ENCODE assay signal across 8 cellular contexts in the genomic region with DNA sequence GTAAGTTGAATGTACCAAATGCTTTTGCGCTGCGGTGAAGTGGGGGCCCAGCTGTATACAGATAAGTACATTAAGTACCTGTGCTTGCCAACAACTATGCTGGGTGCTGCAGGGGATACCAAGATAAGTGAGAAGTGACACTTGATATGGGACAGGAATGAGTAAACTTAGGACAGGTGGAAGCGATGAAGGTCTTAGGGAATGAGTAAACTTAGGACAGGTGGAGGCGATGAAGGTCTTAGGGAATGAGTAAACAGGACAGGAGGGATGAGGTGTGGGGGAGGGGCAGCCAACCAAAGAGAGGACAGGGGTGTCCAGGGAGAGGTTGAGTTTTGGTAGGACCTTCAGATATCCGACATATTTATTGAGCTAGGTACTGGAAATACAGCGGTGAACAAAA. TPM values are rescaled to one million over a fixed set of nuclear protein-coding genes. Genes with fewer than 3 reads are reported as not detected.
DNase-seq lines count a peak whose midpoint lies in the region; ATAC-seq and TF ChIP-seq lines count a peak whose summit lies in the region.

No MANE protein-coding gene starts in this region.

- no peak for TF ChIP-seq CTCF in CD8-positive, alpha-beta T cell (IDR thresholded peaks at IDR 0.05)
- TF ChIP-seq CTCF in LNCaP clone FGC (IDR thresholded peaks at IDR 0.05; ENCODE audit: control insufficient read depth, extremely low read depth, insufficient read depth) (no peak), neural progenitor cell (IDR thresholded peaks at IDR 0.05) (no peak)

- intact Hi-C loops in CD8-positive, alpha-beta T cell (cut with DNase I, micrococcal nuclease) = loop anchor here (2.0 to 10.0 kb wide), 7 partner anchors 54 to 1746 kb away; a partner anchor contains a TSS

- ATAC-seq in CD8-positive, alpha-beta T cell = no peak
- ATAC-seq in effector memory CD8-positive, alpha-beta T cell (replicated peaks) = no peak
- ATAC-seq in GM19324 (IDR thresholded peaks at IDR 0.05; ENCODE audit: low FRiP score, unreplicated experiment) = no peak
- ATAC-seq in GM18868 (IDR thresholded peaks at IDR 0.05; ENCODE audit: unreplicated experiment) = no peak
- no peak for ATAC-seq in HG02885 (IDR thresholded peaks at IDR 0.05; ENCODE audit: poor library complexity, unreplicated experiment)

- no peak for DNase-seq in CD8-positive, alpha-beta T cell
- DNase-seq in LNCaP clone FGC (ENCODE audit: low read depth) = no peak
- DNase-seq in effector memory CD8-positive, alpha-beta T cell = no peak
- DNase-seq in neural progenitor cell (ENCODE audit: low spot score) = no peak
- no peak for DNase-seq in mesenteric fat pad (ENCODE audit: low spot score)

- peaks cover 93% of the 10 kb centered on the region for H3K79me2 ChIP-seq in neural progenitor cell (ENCODE audit: low read depth)

- H3K4me1 ChIP-seq in CD8-positive, alpha-beta T cell (ENCODE audit: insufficient read depth, low read length) = peaks cover 16% of the 10 kb centered on the region
- peaks cover 6% of the 10 kb centered on the region for H3K4me1 ChIP-seq in neural progenitor cell

- H3K27me3 Mint-ChIP-seq in CD8-positive, alpha-beta T cell (ENCODE audit: low read depth) = no peaks in the 10 kb centered on the region
- no peaks in the 10 kb centered on the region for H3K27me3 Mint-ChIP-seq in effector memory CD8-positive, alpha-beta T cell
- peaks cover 3% of the 10 kb centered on the region for H3K27me3 Mint-ChIP-seq in neural progenitor cell (ENCODE audit: insufficient read depth, low read depth)

- peaks cover 18% of the 10 kb centered on the region for H4K20me1 ChIP-seq in neural progenitor cell (ENCODE audit: low read depth)

- H3F3A ChIP-seq in neural progenitor cell (ENCODE audit: low read depth) = peaks cover 6% of the 10 kb centered on the region

- H3K4me2 ChIP-seq in neural progenitor cell = peak overlapping the region; percentile 82

- CTCF ChIA-PET in CD8-positive, alpha-beta T cell (lab: Charles Lee) = interaction anchor here (2.0 kb wide), 1 partner anchor 29 kb away, joined by 8 read pairs; no protein-coding TSS in a partner anchor

- H3K4me3 ChIP-seq in CD8-positive, alpha-beta T cell (ENCODE audit: low read depth, low read length) = no peak overlapping the region
- H3K4me3 ChIP-seq in LNCaP clone FGC (ENCODE audit: low read depth, low read length) = peak overlapping the region; percentile 96
- H3K4me3 ChIP-seq in neural progenitor cell = peak overlapping the region; percentile 90

- POLR2A ChIA-PET in CD8-positive, alpha-beta T cell (lab: Charles Lee) = no interaction called here

- H3K9ac ChIP-seq in neural progenitor cell = no peak overlapping the region

- H3K36me3 ChIP-seq in CD8-positive, alpha-beta T cell (ENCODE audit: insufficient read depth, low read length) = no peaks in the 10 kb centered on the region
- H3K36me3 ChIP-seq in neural progenitor cell = no peaks in the 10 kb centered on the region

- no peaks in the 10 kb centered on the region for H3K9me3 ChIP-seq in CD8-positive, alpha-beta T cell (ENCODE audit: low read length)
- no peaks in the 10 kb centered on the region for H3K9me3 ChIP-seq in neural progenitor cell (ENCODE audit: low read depth)

- H3K27ac ChIP-seq in CD8-positive, alpha-beta T cell (ENCODE audit: low read depth, low read length) = no peak overlapping the region
- no peak overlapping the region for H3K27ac ChIP-seq in neural progenitor cell

- no peak overlapping the region for H2AFZ ChIP-seq in neural progenitor cell (replicated peaks)

- no peaks in the 10 kb centered on the region for H3K9me3 Mint-ChIP-seq in CD8-positive, alpha-beta T cell
- H3K9me3 Mint-ChIP-seq in effector memory CD8-positive, alpha-beta T cell = peaks cover 0 to 2% of the 10 kb centered on the region in 2 donors
- H3K9me3 Mint-ChIP-seq in neural progenitor cell = no peaks in the 10 kb centered on the region

- H3K27ac Mint-ChIP-seq in CD8-positive, alpha-beta T cell = no peak overlapping the region
- peak overlapping the region; percentile 97 to 98 for H3K27ac Mint-ChIP-seq in effector memory CD8-positive, alpha-beta T cell
- no peak overlapping the region for H3K27ac Mint-ChIP-seq in neural progenitor cell

- H3K4me1 Mint-ChIP-seq in CD8-positive, alpha-beta T cell (ENCODE audit: low read depth) = peaks cover 54% of the 10 kb centered on the region
- H3K4me1 Mint-ChIP-seq in effector memory CD8-positive, alpha-beta T cell (ENCODE audit: low read depth in 2 of 2) = peaks cover 34 to 39% of the 10 kb centered on the region in 2 donors
- peaks cover 25% of the 10 kb centered on the region for H3K4me1 Mint-ChIP-seq in neural progenitor cell

- H3K36me3 Mint-ChIP-seq in CD8-positive, alpha-beta T cell = peaks cover 43% of the 10 kb centered on the region
- peaks cover 28% of the 10 kb centered on the region for H3K36me3 Mint-ChIP-seq in effector memory CD8-positive, alpha-beta T cell (ENCODE audit: insufficient read depth)
- H3K36me3 Mint-ChIP-seq in neural progenitor cell = peaks cover 15% of the 10 kb centered on the region

- H3K4me3 Mint-ChIP-seq in CD8-positive, alpha-beta T cell = peak overlapping the region; percentile 99
- peak overlapping the region in 1 of 2 donors; percentile 93 for H3K4me3 Mint-ChIP-seq in effector memory CD8-positive, alpha-beta T cell
- peak overlapping the region; percentile 99 for H3K4me3 Mint-ChIP-seq in neural progenitor cell

- no peaks in the 10 kb centered on the region for H3K27me3 ChIP-seq in CD8-positive, alpha-beta T cell (ENCODE audit: insufficient read depth, low read length)
- no peaks in the 10 kb centered on the region for H3K27me3 ChIP-seq in neural progenitor cell

RNA-seq across cellular contexts. Expression of a gene that starts 1.4 kb away (rescaled TPM):
- 10 to 100 TPM; 73.0 to 74.7 TPM for total RNA-seq in CD8-positive, alpha-beta T cell
- total RNA-seq in neural progenitor cell (ENCODE audit: low replicate concordance) (51.5 and 73.4 TPM in 2 replicates), mesenteric fat pad (128 TPM)

RNA-seq across cellular contexts. Expression of a gene that starts 1.5 kb away (rescaled TPM):
- 1 to 10 TPM; 4.2 to 6.4 TPM for total RNA-seq in CD8-positive, alpha-beta T cell
- total RNA-seq in neural progenitor cell (ENCODE audit: low replicate concordance) (56.1 and 60.4 TPM in 2 replicates), mesenteric fat pad (9.7 TPM)

RNA-seq across cellular contexts. Expression of a gene that starts 54.9 kb away (rescaled TPM):
- total RNA-seq in CD8-positive, alpha-beta T cell = 10 to 100 TPM in 1 of 2 experiments, 1 to 10 TPM in 1; 8.3 to 11.5 TPM
- 9.4 and 10.4 TPM in 2 replicates for total RNA-seq in neural progenitor cell (ENCODE audit: low replicate concordance)
- total RNA-seq in mesenteric fat pad = 93.8 TPM

Comparison
In these comparisons a context has a peak if more than half of its experiments do, and no peak if none do; other contexts are left out.
1. H3K27ac Mint-ChIP-seq: peak in effector memory CD8-positive, alpha-beta T cell (2 of 2); none in CD8-positive, alpha-beta T cell (single experiment) and neural progenitor cell (single experiment).